In genomic region chr15:78838480-78838879, GRCh38 we compare ENCODE assay signal across 25 cellular contexts. TPM values are rescaled to one million over a fixed set of nuclear protein-coding genes. Genes with fewer than 3 reads are reported as not detected.
DNase-seq lines count a peak whose midpoint lies in the region; ATAC-seq and TF ChIP-seq lines count a peak whose summit lies in the region.
"Had no signal": no experiment of that assay in that cellular context is flagged by ENCODE, and none has a peak within 500 bp of the region (broad histone marks: within the 10 kb centered on the region; RNA-seq: fewer than 3 reads in every experiment).

No MANE protein-coding gene starts in this region.

- intact Hi-C loops in right cardiac atrium (cut with DNase I) (no loop called here), left ventricle myocardium inferior (cut with micrococcal nuclease) (no loop called here), body of pancreas (cut with DNase I) (no loop called here), mucosa of descending colon (cut with DNase I, micrococcal nuclease) (no loop called here)

- POLR2A ChIA-PET in WTC11 (lab: Charles Lee) = no interaction called here

- WGBS in right cardiac atrium = 67% methylated on average over 3 of the region's 3 CpGs
- WGBS in body of pancreas, 2 donors = 74 to 78% methylated on average over 3 of the region's 3 CpGs

- CTCF ChIA-PET in WTC11 (lab: Charles Lee) = interaction anchor here (0.9 to 3.6 kb wide), 3 partner anchors 10 to 34 kb away, joined by 6 to 25 read pairs (median 6); partner anchors contain the start of genes ADAMTS7 and MORF4L1

- H3K36me3 Mint-ChIP-seq in WTC11 = no peaks in the 10 kb centered on the region

- H3K27me3 ChIP-seq in right cardiac atrium (ENCODE audit: control insufficient read depth, insufficient read depth) = no peaks in the 10 kb centered on the region
- H3K27me3 ChIP-seq in left ventricle myocardium inferior (ENCODE audit: low read depth) = no peaks in the 10 kb centered on the region
- no peaks in the 10 kb centered on the region for H3K27me3 ChIP-seq in body of pancreas
- H3K27me3 ChIP-seq: SJCRH30 had no signal

- H3K9me3 ChIP-seq in right cardiac atrium (ENCODE audit: control insufficient read depth, low read length) (no peaks in the 10 kb centered on the region), left ventricle myocardium inferior (replicated peaks) (no peaks in the 10 kb centered on the region), body of pancreas (no peaks in the 10 kb centered on the region), mucosa of descending colon (no peaks in the 10 kb centered on the region)
- H3K9me3 ChIP-seq: SJCRH30 had no signal

- no peak for TF ChIP-seq POLR2A in body of pancreas (IDR thresholded peaks at IDR 0.05)

- no peak for TF ChIP-seq CTCF in left ventricle myocardium inferior (IDR thresholded peaks at IDR 0.05; ENCODE audit: borderline replicate concordance)
- no peak for TF ChIP-seq CTCF in body of pancreas (IDR thresholded peaks at IDR 0.05)
- no peak for TF ChIP-seq CTCF in mucosa of descending colon (IDR thresholded peaks at IDR 0.05)
- TF ChIP-seq CTCF in WTC11 (IDR thresholded peaks at IDR 0.05) = no peak

- peaks cover 3% of the 10 kb centered on the region; the same call in 1 of the 2 replicates for H3K27me3 Mint-ChIP-seq in WTC11 (ENCODE audit: low read depth)
- H3K27me3 Mint-ChIP-seq: activated CD4-positive, alpha-beta T cell treated with anti-CD3 and anti-CD28 coated beads for 36 hours had no signal

- H3K4me3 Mint-ChIP-seq in WTC11 = no peak overlapping the region
- H3K4me3 Mint-ChIP-seq: activated CD4-positive, alpha-beta T cell treated with anti-CD3 and anti-CD28 coated beads for 36 hours; activated T-cell treated with anti-CD3 and anti-CD28 coated beads, Interleukin-2, amount 50 U/mL, for 4 hours; nephron progenitor cell had no signal

- no peaks in the 10 kb centered on the region for H3K9me3 Mint-ChIP-seq in WTC11
- H3K9me3 Mint-ChIP-seq: activated T-cell treated with anti-CD3 and anti-CD28 coated beads, Interleukin-2, amount 50 U/mL, for 4 hours; nephron progenitor cell had no signal

- H3K4me1 Mint-ChIP-seq in WTC11 = 0 out of 2 replicates have a peak, but pooled peaks cover 10% of the 10 kb centered on the region
- H3K4me1 Mint-ChIP-seq: activated CD4-positive, alpha-beta T cell treated with anti-CD3 and anti-CD28 coated beads for 36 hours; nephron progenitor cell had no signal

- H3K27ac ChIP-seq in right cardiac atrium (ENCODE audit: low read length) = no peak overlapping the region
- no peak overlapping the region for H3K27ac ChIP-seq in left ventricle myocardium inferior (replicated peaks)
- H3K27ac ChIP-seq in body of pancreas = no peak overlapping the region
- H3K27ac ChIP-seq: parathyroid adenoma, SJCRH30 had no signal

- H3K36me3 ChIP-seq in left ventricle myocardium inferior = no peaks in the 10 kb centered on the region
- no peaks in the 10 kb centered on the region for H3K36me3 ChIP-seq in body of pancreas (replicated peaks in 1 of 2; ENCODE audit: insufficient read depth in 1 of 2, low read depth in 2 of 2)
- no peaks in the 10 kb centered on the region for H3K36me3 ChIP-seq in mucosa of descending colon (ENCODE audit: low read depth)
- H3K36me3 ChIP-seq: SJCRH30 had no signal

- H3K4me3 ChIP-seq in right cardiac atrium (ENCODE audit: low read length) (no peak overlapping the region), left ventricle myocardium inferior (no peak overlapping the region), body of pancreas (no peak overlapping the region), mucosa of descending colon (no peak overlapping the region)
- H3K4me3 ChIP-seq: SJCRH30 had no signal

- DNase-seq in right cardiac atrium = peak in 2 of 3 donors; percentile 51 to 73
- no peak for DNase-seq in left ventricle myocardium inferior
- peak in 1 of 4 donors; percentile 16 for DNase-seq in body of pancreas
- peak in 1 of 3 donors; percentile 13 for DNase-seq in mucosa of descending colon
- no peak for DNase-seq in WTC11 (ENCODE audit: low spot score)
- DNase-seq in activated naive CD4-positive, alpha-beta T cell treated with Interleukin-2 at 50 U/mL for 16 hours = no peak
- DNase-seq: 8988T; activated CD4-positive, alpha-beta T cell treated with anti-CD3 and anti-CD28 coated beads for 36 hours; activated naive CD4-positive, alpha-beta T cell treated with anti-CD3 and anti-CD28 coated beads, Interleukin-2, amount 50 U/mL, for 16 hours; activated T-cell treated with anti-CD3 and anti-CD28 coated beads, Interleukin-2, amount 50 U/mL, for 4 hours; COR-L47; DMS79 treated with DMSO at 0.1 percent for 48 hours; effector CD4-positive, alpha-beta T cell; NCI-H1436; NCI-H510A treated with DMSO at 0.1 percent for 48 hours; nephron progenitor cell; SJCRH30; small intestine; stimulated activated naive CD4-positive, alpha-beta T cell; T-helper 1 cell had no signal

- H3K27ac Mint-ChIP-seq in WTC11 = no peak overlapping the region
- H3K27ac Mint-ChIP-seq: activated CD4-positive, alpha-beta T cell treated with anti-CD3 and anti-CD28 coated beads for 36 hours; nephron progenitor cell had no signal

- ATAC-seq in right cardiac atrium (peak; percentile 51 to 64), body of pancreas (peak; percentile 27), mucosa of descending colon (peak; percentile 13), WTC11 (no peak), HG03469 (IDR thresholded peaks at IDR 0.05; ENCODE audit: unreplicated experiment) (no peak), GM21515 (IDR thresholded peaks at IDR 0.05; ENCODE audit: unreplicated experiment) (no peak)
- ATAC-seq: activated CD4-positive, alpha-beta T cell treated with anti-CD3 and anti-CD28 coated beads for 36 hours; activated T-cell treated with anti-CD3 and anti-CD28 coated beads, Interleukin-2, amount 50 U/mL, for 4 hours; left lobe of liver; Panc1 had no signal

- H3K4me1 ChIP-seq in right cardiac atrium (ENCODE audit: control insufficient read depth, insufficient read depth, low read length) = no peaks in the 10 kb centered on the region
- H3K4me1 ChIP-seq in left ventricle myocardium inferior = no peaks in the 10 kb centered on the region
- no peaks in the 10 kb centered on the region for H3K4me1 ChIP-seq in body of pancreas
- no peaks in the 10 kb centered on the region for H3K4me1 ChIP-seq in mucosa of descending colon (ENCODE audit: low read depth)
- H3K4me1 ChIP-seq: parathyroid adenoma, SJCRH30 had no signal

TF ChIP-seq in WTC11, 78 proteins besides CTCF, POLR2A, EP300 and RAD21:
- no peak for TF ChIP-seq ATF1 (CRISPR knock-in tag; IDR thresholded peaks at IDR 0.05)
- TF ChIP-seq OVOL2 (CRISPR knock-in tag; IDR thresholded peaks at IDR 0.05; ENCODE audit: borderline replicate concordance) = no peak
- TF ChIP-seq SOX15 (CRISPR knock-in tag; IDR thresholded peaks at IDR 0.05) = no peak
- TF ChIP-seq ETV6 (CRISPR knock-in tag; IDR thresholded peaks at IDR 0.05) = no peak
- TF ChIP-seq NR2C2 (CRISPR knock-in tag; IDR thresholded peaks at IDR 0.05) = no peak
- no peak for TF ChIP-seq GTF2I (CRISPR knock-in tag; conservative IDR thresholded peaks at IDR 0.05)
- TF ChIP-seq TCF7 (CRISPR knock-in tag; IDR thresholded peaks at IDR 0.05; ENCODE audit: low read depth) = no peak
- no peak for TF ChIP-seq NFATC4 (CRISPR knock-in tag; IDR thresholded peaks at IDR 0.05)
- TF ChIP-seq ZNF138 (CRISPR knock-in tag; conservative IDR thresholded peaks at IDR 0.05) = no peak
- no peak for TF ChIP-seq RELA (CRISPR knock-in tag; IDR thresholded peaks at IDR 0.05; ENCODE audit: borderline replicate concordance)
- no peak for TF ChIP-seq RORB (CRISPR knock-in tag; IDR thresholded peaks at IDR 0.05)
- no peak for TF ChIP-seq USF1 (CRISPR knock-in tag; IDR thresholded peaks at IDR 0.05)
- TF ChIP-seq ZNF396 (CRISPR knock-in tag; IDR thresholded peaks at IDR 0.05; ENCODE audit: borderline replicate concordance) = no peak
- no peak for TF ChIP-seq ZNF671 (CRISPR knock-in tag; IDR thresholded peaks at IDR 0.05)

RNA-seq across cellular contexts. Expression of gene ADAMTS7, which starts 27.2 kb away (rescaled TPM):
- total RNA-seq in right cardiac atrium = 10 to 100 TPM; 38.8 to 85.9 (median 82.0) TPM
- polyA plus RNA-seq in right cardiac atrium = 40.3 TPM
- total RNA-seq in left ventricle myocardium inferior = 24.2 TPM
- total RNA-seq in body of pancreas = 1 to 10 TPM in 1 of 2 donors, under 1 TPM in 1; 0.33 to 2.1 TPM
- total RNA-seq in mucosa of descending colon = 1 to 10 TPM; 1.3 to 5.7 (median 1.8) TPM
- 66.5 to 70.3 TPM (median 67.1 TPM) in 3 replicates for total RNA-seq in WTC11 (2021)

RNA-seq across cellular contexts. Expression of gene MORF4L1, which starts 34.2 kb away (rescaled TPM):
- 100 to 1,000 TPM; 347 to 402 (median 376) TPM for total RNA-seq in right cardiac atrium
- polyA plus RNA-seq in right cardiac atrium = 296 TPM
- total RNA-seq in left ventricle myocardium inferior = 310 TPM
- 100 to 1,000 TPM in 1 of 2 donors, 10 to 100 TPM in 1; 94.2 to 152 TPM for total RNA-seq in body of pancreas
- 100 to 1,000 TPM; 151 to 307 (median 188) TPM for total RNA-seq in mucosa of descending colon
- 487 to 511 TPM (median 503 TPM) in 3 replicates for total RNA-seq in WTC11 (2021)

Comparison
In these comparisons a context has a peak if more than half of its experiments do, and no peak if none do; other contexts are left out.
1. DNase-seq: peak in right cardiac atrium (2 of 3); none in left ventricle myocardium inferior (single experiment), WTC11 (single experiment) and activated naive CD4-positive, alpha-beta T cell treated with Interleukin-2 at 50 U/mL for 16 hours (single experiment).
2. ATAC-seq: peak in right cardiac atrium (2 of 2), body of pancreas (single experiment) and mucosa of descending colon (single experiment); none in WTC11 (single experiment), HG03469 (single experiment) and GM21515 (single experiment).